Comparison of ENCODE assay signal across 13 cellular contexts in the genomic region with DNA sequence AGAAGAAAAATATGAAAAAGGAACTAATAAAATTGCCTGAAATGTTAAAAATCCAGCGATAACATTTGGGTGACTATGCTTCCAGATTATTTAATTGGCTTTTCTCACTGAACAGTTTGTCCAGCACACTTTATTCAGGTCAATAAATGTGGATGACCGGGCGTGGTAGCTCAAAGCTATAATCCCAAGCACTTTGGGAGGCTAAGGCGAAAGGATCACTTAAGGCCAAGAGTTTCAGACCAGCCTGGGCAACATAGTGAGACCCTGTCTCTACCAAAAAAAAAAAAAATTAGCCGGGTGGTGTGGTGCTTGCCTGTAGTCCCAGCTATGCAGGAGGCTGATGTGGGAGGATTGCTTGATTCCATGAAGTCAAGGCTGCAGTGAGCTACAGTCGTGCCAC. TPM values are rescaled to one million over a fixed set of nuclear protein-coding genes. Genes with fewer than 3 reads are reported as not detected.
A peak's percentile ranks its signal among the peaks of the same experiment; 100 is the strongest.
DNase-seq lines count a peak whose midpoint lies in the region; ATAC-seq, FAIRE-seq and TF ChIP-seq lines count a peak whose summit lies in the region.
"Had no signal": no experiment of that assay in that cellular context is flagged by ENCODE, and none has a peak within 500 bp of the region (broad histone marks: within the 10 kb centered on the region; RNA-seq: fewer than 3 reads in every experiment).

No MANE protein-coding gene starts in this region.

- no peaks in the 10 kb centered on the region for H3K9me3 ChIP-seq in left ventricle myocardium inferior (replicated peaks)
- no peaks in the 10 kb centered on the region for H3K9me3 ChIP-seq in mucosa of descending colon
- H3K9me3 ChIP-seq in small intestine (ENCODE audit: control insufficient read depth, low read depth) = no peaks in the 10 kb centered on the region

- 71 to 85% (median 83%) methylated on average over 6 of the region's 6 CpGs for WGBS in small intestine, 3 donors

- intact Hi-C loops in left ventricle myocardium inferior (cut with micrococcal nuclease) (no loop called here), Right ventricle myocardium inferior (cut with DNase I) (no loop called here), mucosa of descending colon (cut with DNase I, micrococcal nuclease) (no loop called here)

- H3K27ac ChIP-seq in left ventricle myocardium inferior (replicated peaks) (peak overlapping the region; percentile 36), small intestine (ENCODE audit: low read depth in 1 of 2, low read length in 1 of 2) (no peak overlapping the region)
- H3K27ac ChIP-seq: 22Rv1 had no signal

- ATAC-seq in Right ventricle myocardium inferior (no peak), mucosa of descending colon (peak; percentile 49), GM18502 (IDR thresholded peaks at IDR 0.05; ENCODE audit: poor library complexity, unreplicated experiment) (no peak), GM21786 (IDR thresholded peaks at IDR 0.05; ENCODE audit: unreplicated experiment) (no peak), GM21423 (IDR thresholded peaks at IDR 0.05; ENCODE audit: unreplicated experiment) (no peak)
- ATAC-seq: HCT116 had no signal

- FAIRE-seq in small intestine (lab: Jason Lieb, UNC) = no peak

- H3K4me3 ChIP-seq in left ventricle myocardium inferior = no peak overlapping the region
- H3K4me3 ChIP-seq in mucosa of descending colon = no peak overlapping the region
- H3K4me3 ChIP-seq in small intestine (ENCODE audit: low read depth in 1 of 2, low read length in 2 of 2) = no peak overlapping the region

- TF ChIP-seq CTCF in left ventricle myocardium inferior (IDR thresholded peaks at IDR 0.05; ENCODE audit: borderline replicate concordance) = no peak
- no peak for TF ChIP-seq CTCF in mucosa of descending colon (IDR thresholded peaks at IDR 0.05)

- no peaks in the 10 kb centered on the region for H3K36me3 ChIP-seq in left ventricle myocardium inferior
- H3K36me3 ChIP-seq in mucosa of descending colon (ENCODE audit: low read depth) = no peaks in the 10 kb centered on the region
- no peaks in the 10 kb centered on the region for H3K36me3 ChIP-seq in small intestine (ENCODE audit: control insufficient read depth in 2 of 2, insufficient read depth in 2 of 2, low read length in 2 of 2)

- H3K27me3 ChIP-seq in left ventricle myocardium inferior (ENCODE audit: low read depth) (no peaks in the 10 kb centered on the region), small intestine (ENCODE audit: control insufficient read depth in 2 of 2, insufficient read depth in 2 of 2, low read length in 2 of 2) (no peaks in the 10 kb centered on the region)

- DNase-seq in left ventricle myocardium inferior (no peak), Right ventricle myocardium inferior (ENCODE audit: missing footprints) (no peak), mucosa of descending colon (peak in 1 of 3 donors; percentile 68), small intestine (peak; percentile 38), T-helper 1 cell (no peak)
- DNase-seq: CD8-positive, alpha-beta memory T cell; DMS53; GF-D8 had no signal

- H3K4me1 ChIP-seq in left ventricle myocardium inferior = peaks cover 77% of the 10 kb centered on the region
- H3K4me1 ChIP-seq in mucosa of descending colon (ENCODE audit: low read depth) = peaks cover 7% of the 10 kb centered on the region
- peaks cover 0 to 8% of the 10 kb centered on the region in 2 donors for H3K4me1 ChIP-seq in small intestine (ENCODE audit: control insufficient read depth in 2 of 2, insufficient read depth in 1 of 2, low read depth in 1 of 2, low read length in 1 of 2)

RNA-seq across cellular contexts. Expression of a gene that starts 55.4 kb away (rescaled TPM):
- total RNA-seq in left ventricle myocardium inferior (71.5 TPM), Right ventricle myocardium inferior (65.6 TPM), mucosa of descending colon (100 to 1,000 TPM; 148 to 227 (median 163) TPM)
- 10 to 100 TPM; 18.6 to 59.7 (median 26.7) TPM for polyA plus RNA-seq in small intestine
